In the genomic region with DNA sequence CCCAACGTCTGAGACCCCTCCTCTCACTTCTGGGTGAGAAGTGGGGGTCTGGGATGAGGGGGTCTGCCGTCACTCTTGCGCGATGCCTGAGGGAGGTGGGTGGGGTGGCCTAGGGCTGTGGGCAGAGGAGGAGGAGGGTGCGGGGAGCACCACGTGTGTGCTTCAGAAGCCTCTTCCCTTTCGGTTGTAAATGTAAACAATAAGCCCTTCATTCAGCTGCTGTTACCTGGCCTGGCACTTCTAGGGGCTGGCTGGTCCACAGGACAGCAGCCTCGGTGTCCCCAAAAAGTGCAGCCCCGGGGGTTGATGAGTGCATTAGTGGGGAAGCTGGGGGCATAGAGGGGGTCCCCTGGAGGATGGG, we compare ENCODE assay signal across 9 cellular contexts. TPM values are rescaled to one million over a fixed set of nuclear protein-coding genes. Genes with fewer than 3 reads are reported as not detected.
DNase-seq lines count a peak whose midpoint lies in the region; FAIRE-seq and TF ChIP-seq lines count a peak whose summit lies in the region.
"Had no signal": no experiment of that assay in that cellular context is flagged by ENCODE, and none has a peak within 500 bp of the region (broad histone marks: within the 10 kb centered on the region; RNA-seq: fewer than 3 reads in every experiment).

No MANE protein-coding gene starts in this region.

- no peak for TF ChIP-seq CTCF in A673 (conservative IDR thresholded peaks at IDR 0.05; ENCODE audit: low read depth, low read length)
- no peak for TF ChIP-seq CTCF in bronchial epithelial cell (IDR thresholded peaks at IDR 0.05; ENCODE audit: insufficient read depth, low read length, severe bottlenecking)

- H3K4me3 ChIP-seq in A673 (ENCODE audit: low read depth, low read length, poor library complexity, severe bottlenecking) (peak overlapping the region; percentile 94), HAP-1 (peak overlapping the region; percentile 56), bronchial epithelial cell (ENCODE audit: low read depth, low read length) (peak overlapping the region; percentile 60), mucosa of rectum (ENCODE audit: low read length in 2 of 2) (peak overlapping the region; percentile 83 to 84)

- no peaks in the 10 kb centered on the region for H3K9me3 ChIP-seq in A673 (ENCODE audit: low read depth, low read length, poor library complexity, severe bottlenecking)
- no peaks in the 10 kb centered on the region for H3K9me3 ChIP-seq in HAP-1
- H3K9me3 ChIP-seq in mucosa of rectum (ENCODE audit: control insufficient read depth in 2 of 2, low read length in 2 of 2) = no peaks in the 10 kb centered on the region
- H3K9me3 ChIP-seq: neutrophil had no signal

- H3K27me3 ChIP-seq in A673 (replicated peaks; ENCODE audit: insufficient read depth, low read depth, low read length, poor library complexity) (no peaks in the 10 kb centered on the region), HAP-1 (ENCODE audit: low read depth) (no peaks in the 10 kb centered on the region), bronchial epithelial cell (ENCODE audit: control insufficient read depth, insufficient read depth, low read length) (no peaks in the 10 kb centered on the region), mucosa of rectum (ENCODE audit: control insufficient read depth in 2 of 2, insufficient read depth in 2 of 2, low read length in 2 of 2) (no peaks in the 10 kb centered on the region)

- CTCF ChIA-PET in A673 (lab: Charles Lee) = interaction anchor here (0.6 kb wide), 1 partner anchor 31 kb away, joined by 6 read pairs; no protein-coding TSS in a partner anchor

- peaks cover 35% of the 10 kb centered on the region for H3K4me1 ChIP-seq in A673 (ENCODE audit: insufficient read depth, low read length, poor library complexity, severe bottlenecking)
- peaks cover 16% of the 10 kb centered on the region for H3K4me1 ChIP-seq in HAP-1
- H3K4me1 ChIP-seq in mucosa of rectum (ENCODE audit: control insufficient read depth in 2 of 2, insufficient read depth in 2 of 2, low read length in 2 of 2) = peaks cover 66 to 71% of the 10 kb centered on the region in 2 donors

- POLR2A ChIA-PET in A673 (lab: Charles Lee; ENCODE audit: low non-redundant PET) = no interaction called here

- intact Hi-C loops in A673 (cut with micrococcal nuclease; ENCODE audit: unreplicated experiment) = loop anchor here (5.0 kb wide), 1 partner anchor 82 kb away; no protein-coding TSS in a partner anchor

- H3K36me3 ChIP-seq in A673 (ENCODE audit: insufficient read depth, low read length, poor library complexity, severe bottlenecking) (no peaks in the 10 kb centered on the region), HAP-1 (replicated peaks) (no peaks in the 10 kb centered on the region), bronchial epithelial cell (ENCODE audit: control insufficient read depth, insufficient read depth, low read length) (no peaks in the 10 kb centered on the region), mucosa of rectum (ENCODE audit: control insufficient read depth in 2 of 2, insufficient read depth in 2 of 2, low read length in 2 of 2) (no peaks in the 10 kb centered on the region)
- H3K36me3 ChIP-seq: neutrophil had no signal

- DNase-seq in A673 (ENCODE audit: low spot score) = no peak
- DNase-seq in HAP-1 (ENCODE audit: low spot score in 2 of 2) = no peak
- no peak for DNase-seq in bronchial epithelial cell (ENCODE audit: low read depth)
- DNase-seq in superior temporal gyrus (ENCODE audit: extremely low spot score) = no peak
- DNase-seq in ureter (ENCODE audit: low spot score) = no peak
- no peak for DNase-seq in NCI-H82 treated with DMSO at 0.1 percent for 48 hours (lab: John Stamatoyannopoulos, UW; ENCODE audit: unreplicated experiment)
- DNase-seq in stimulated activated CD4-positive, alpha-beta T cell treated with anti-CD3 and anti-CD28 coated beads, Interleukin-4, amount 100 ng/mL, for 4 hours = no peak

- H3K27ac ChIP-seq in A673 (ENCODE audit: low read depth, low read length, poor library complexity, severe bottlenecking) (peak overlapping the region; percentile 70), mucosa of rectum (ENCODE audit: low read depth in 2 of 2, low read length in 2 of 2) (peak overlapping the region; percentile 89 to 92)
- H3K27ac ChIP-seq: neutrophil had no signal

- H3K9ac ChIP-seq in mucosa of rectum (ENCODE audit: low read depth in 1 of 2, low read length in 2 of 2) = peak overlapping the region; percentile 83 to 94

- no TSS peak for BruUV-seq in A673 (replicated peaks; lab: Mats Ljungman, UMichigan)

- in situ Hi-C loops in HAP-1 (cut with MboI; ENCODE audit: low sequenced_read_pairs) = no loop called here

- FAIRE-seq in bronchial epithelial cell (lab: Jason Lieb, UNC) = no peak

RNA-seq across cellular contexts. Expression of gene CLIP2, which starts 1.4 kb away (rescaled TPM):
- total RNA-seq in A673 (2021) (28.9 and 33.3 TPM in 2 replicates), bronchial epithelial cell (10.6 and 12.9 TPM in 2 replicates), ureter (20.0 TPM)

RNA-seq across cellular contexts. Expression of gene RFC2, which starts 36.4 kb away (rescaled TPM):
- total RNA-seq in A673 (2021) (113 and 125 TPM in 2 replicates), bronchial epithelial cell (12.4 and 15.6 TPM in 2 replicates), ureter (23.3 TPM)
